Comparison of ENCODE assay signal across 14 cellular contexts in the genomic region with DNA sequence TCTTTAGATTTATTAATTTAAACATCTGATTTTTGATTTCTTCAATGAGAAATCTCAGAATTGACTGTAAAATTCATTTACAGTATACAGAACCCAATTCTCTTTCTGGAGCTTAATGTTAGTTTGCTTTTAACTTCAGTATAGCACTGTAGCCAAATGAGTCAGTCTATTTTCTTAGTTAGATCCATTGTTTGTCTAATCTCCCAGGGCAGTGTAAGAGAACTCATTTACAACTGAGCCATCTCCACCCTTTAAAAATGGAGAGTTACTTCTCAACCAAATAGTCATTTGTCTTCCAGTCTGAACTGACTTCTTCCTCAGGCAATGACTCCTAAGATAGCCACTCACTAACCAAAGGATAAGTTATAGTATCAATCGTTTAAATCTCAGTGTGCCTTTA. TPM values are rescaled to one million over a fixed set of nuclear protein-coding genes. Genes with fewer than 3 reads are reported as not detected.
DNase-seq lines count a peak whose midpoint lies in the region; ATAC-seq, FAIRE-seq and TF ChIP-seq lines count a peak whose summit lies in the region.
"Had no signal": no experiment of that assay in that cellular context is flagged by ENCODE, and none has a peak within 500 bp of the region (broad histone marks: within the 10 kb centered on the region; RNA-seq: fewer than 3 reads in every experiment).

No MANE protein-coding gene starts in this region.

- no peaks in the 10 kb centered on the region for H3K79me1 ChIP-seq in IMR-90 (ENCODE audit: low read depth in 1 of 2, low read length in 2 of 2)

- CTCF ChIA-PET in IMR-90 (lab: Yijun Ruan, JAX), result no interaction called here

- H3K9me3 Mint-ChIP-seq in activated T-cell treated with anti-CD3 and anti-CD28 coated beads, Interleukin-2, amount 50 U/mL, for 72 hours, result peaks cover 3% of the 10 kb centered on the region in 2 donors
- H3K9me3 Mint-ChIP-seq in type B pancreatic cell, result peaks cover 4% of the 10 kb centered on the region

- no peak for TF ChIP-seq RAD21 in IMR-90 (IDR thresholded peaks at IDR 0.05; ENCODE audit: low read length)

- H3K36me3 Mint-ChIP-seq in activated T-cell treated with anti-CD3 and anti-CD28 coated beads, Interleukin-2, amount 50 U/mL, for 72 hours (ENCODE audit: insufficient read depth in 2 of 2), result peaks cover 0 to 6% of the 10 kb centered on the region in 2 donors
- H3K36me3 Mint-ChIP-seq in type B pancreatic cell, result no peaks in the 10 kb centered on the region

- no peak overlapping the region for H2AK5ac ChIP-seq in IMR-90 (ENCODE audit: low read depth, low read length)

- H2BK15ac ChIP-seq in IMR-90 (ENCODE audit: low read depth, low read length), result no peak overlapping the region

- H2AK9ac ChIP-seq in IMR-90 (replicated peaks; ENCODE audit: low read depth, low read length, poor library complexity), result no peak overlapping the region

- no peak overlapping the region for H4K91ac ChIP-seq in IMR-90 (ENCODE audit: insufficient read depth, low read depth, low read length)

- H3K4me1 Mint-ChIP-seq in activated T-cell treated with anti-CD3 and anti-CD28 coated beads, Interleukin-2, amount 50 U/mL, for 72 hours (ENCODE audit: low read depth), result peaks cover 6% of the 10 kb centered on the region
- peaks cover 12% of the 10 kb centered on the region for H3K4me1 Mint-ChIP-seq in type B pancreatic cell (ENCODE audit: unreplicated experiment)

- H3K9me3 ChIP-seq in IMR-90 (ENCODE audit: control insufficient read depth, insufficient read depth, low read length), result peaks cover 6% of the 10 kb centered on the region; the same call in 1 of the 2 replicates

- dilution Hi-C loops in IMR-90 (cut with HindIII; ENCODE audit: low sequenced_read_pairs, unreplicated experiment), result no loop called here

- FAIRE-seq in endometrium (lab: Jason Lieb, UNC) (peak; percentile 12), D721Med (lab: Jason Lieb, UNC) (no peak)

- H4K20me1 ChIP-seq in IMR-90 (ENCODE audit: insufficient read depth, low read length), result no peaks in the 10 kb centered on the region

- no peak for ATAC-seq in IMR-90 (ENCODE audit: low read depth)
- ATAC-seq in activated T-cell treated with anti-CD3 and anti-CD28 coated beads, Interleukin-2, amount 50 U/mL, for 72 hours (replicated peaks in 1 of 2), result no peak

- H2BK5ac ChIP-seq in IMR-90 (ENCODE audit: low read depth, low read length, poor library complexity, severe bottlenecking), result no peak overlapping the region

- H3K4me3 Mint-ChIP-seq in activated T-cell treated with anti-CD3 and anti-CD28 coated beads, Interleukin-2, amount 50 U/mL, for 72 hours, result no peak overlapping the region
- no peak overlapping the region for H3K4me3 Mint-ChIP-seq in type B pancreatic cell

- peaks cover 24% of the 10 kb centered on the region for H3K27me3 ChIP-seq in IMR-90 (ENCODE audit: control insufficient read depth, insufficient read depth, low read length)

- DNase-seq in IMR-90, result peak; percentile 28
- DNase-seq in foreskin fibroblast, result peak; percentile 3 to 24
- DNase-seq in renal cortical epithelial cell (ENCODE audit: low read depth), result peak; percentile 83
- DNase-seq in D721Med (ENCODE audit: insufficient read length, low spot score), result no peak
- no peak for DNase-seq in activated T-cell treated with anti-CD3 and anti-CD28 coated beads, Interleukin-2, amount 50 U/mL, for 72 hours
- DNase-seq in type B pancreatic cell (ENCODE audit: extremely low spot score, unreplicated experiment), result no peak
- DNase-seq: H9, NCI-H187, NCI-H446, RPMI8226, SIG-M5 had no signal

- no peak overlapping the region for H2AFZ ChIP-seq in IMR-90 (replicated peaks; ENCODE audit: low read length, poor library complexity)

- H3K9me1 ChIP-seq in IMR-90 (ENCODE audit: insufficient read depth, low read length), result 0 out of 2 replicates have a peak, but pooled peaks cover 2% of the 10 kb centered on the region

- H3K18ac ChIP-seq in IMR-90 (ENCODE audit: low read depth, low read length), result no peak overlapping the region

- no peak for TF ChIP-seq POLR2A in IMR-90 (IDR thresholded peaks at IDR 0.05; ENCODE audit: low read depth, low read length)

- POLR2A ChIA-PET in IMR-90 (lab: Charles Lee; ENCODE audit: unreplicated experiment), result no interaction called here

- H3K4me2 ChIP-seq in IMR-90 (ENCODE audit: low read depth, low read length), result no peak overlapping the region

- H3K27me3 Mint-ChIP-seq in activated T-cell treated with anti-CD3 and anti-CD28 coated beads, Interleukin-2, amount 50 U/mL, for 72 hours (ENCODE audit: low read depth), result peaks cover 66% of the 10 kb centered on the region
- H3K27me3 Mint-ChIP-seq in type B pancreatic cell, result peaks cover 63% of the 10 kb centered on the region

- H3K23ac ChIP-seq in IMR-90 (ENCODE audit: low read depth, low read length), result no peak overlapping the region

- no TSS peak for BruUV-seq in IMR-90 (replicated peaks; lab: Mats Ljungman, UMichigan)

- no peak overlapping the region for H2BK20ac ChIP-seq in IMR-90 (ENCODE audit: low read depth, low read length)

- intact Hi-C loops in IMR-90 (cut with micrococcal nuclease), result no loop called here

- H3K27ac Mint-ChIP-seq in activated T-cell treated with anti-CD3 and anti-CD28 coated beads, Interleukin-2, amount 50 U/mL, for 72 hours, result no peak overlapping the region
- no peak overlapping the region for H3K27ac Mint-ChIP-seq in type B pancreatic cell
- H3K27ac Mint-ChIP-seq: H9 had no signal

- H3K4me3 ChIP-seq in IMR-90 (ENCODE audit: insufficient read depth, low read depth, low read length), result no peak overlapping the region
- no peak overlapping the region for H3K4me3 ChIP-seq in foreskin fibroblast (ENCODE audit: low read depth in 1 of 2, low read length in 2 of 2)

- no peak overlapping the region for H4K5ac ChIP-seq in IMR-90 (ENCODE audit: low read depth, low read length)

- no peak overlapping the region for H3K14ac ChIP-seq in IMR-90 (replicated peaks; ENCODE audit: low read depth, low read length)

- H3K36me3 ChIP-seq in IMR-90 (ENCODE audit: control insufficient read depth, insufficient read depth, low read length), result peaks cover 2% of the 10 kb centered on the region; the same call in 1 of the 2 replicates

- H3K56ac ChIP-seq in IMR-90 (ENCODE audit: extremely low read depth, insufficient read depth, low read length), result no peak overlapping the region

- WGBS in IMR-90 (ENCODE audit: extremely low coverage in 2 of 2, insufficient read length in 1 of 2), 2 experiments, result no CpG with 5 or more reads among the region's 1 CpG

- H3K9ac ChIP-seq in IMR-90 (ENCODE audit: low read depth, low read length), result no peak overlapping the region

- H2BK120ac ChIP-seq in IMR-90 (ENCODE audit: low read depth, low read length), result no peak overlapping the region

- in situ Hi-C loops in IMR-90 (cut with MboI; ENCODE audit: low sequenced_read_pairs), result no loop called here

- no peak for TF ChIP-seq CTCF in IMR-90 (conservative IDR thresholded peaks at IDR 0.05; ENCODE audit: low read depth, low read length)
- TF ChIP-seq CTCF in foreskin fibroblast (IDR thresholded peaks at IDR 0.05; ENCODE audit: low read depth, low read length), result no peak
- TF ChIP-seq CTCF in D721Med (IDR thresholded peaks at IDR 0.05; ENCODE audit: insufficient read depth, missing control alignments), result no peak
- TF ChIP-seq CTCF in type B pancreatic cell (conservative IDR thresholded peaks at IDR 0.05), result no peak

- H3K27ac ChIP-seq in IMR-90 (ENCODE audit: insufficient read depth, low read length), result no peak overlapping the region
- H3K27ac ChIP-seq: C4-2B had no signal

- H3K4ac ChIP-seq in IMR-90 (ENCODE audit: low read depth, low read length), result no peak overlapping the region

- no peak overlapping the region for H4K8ac ChIP-seq in IMR-90 (ENCODE audit: low read depth in 2 of 2, low read length in 2 of 2)

- H3K4me1 ChIP-seq in IMR-90 (ENCODE audit: control insufficient read depth, insufficient read depth, low read length), result peaks cover 7% of the 10 kb centered on the region; the same call in 1 of the 2 replicates

TF ChIP-seq in IMR-90, 13 proteins besides CTCF, POLR2A, EP300 and RAD21:
- TF ChIP-seq MXI1 (IDR thresholded peaks at IDR 0.05; ENCODE audit: borderline replicate concordance, low read depth, low read length), result no peak
- TF ChIP-seq, protein P1, sequence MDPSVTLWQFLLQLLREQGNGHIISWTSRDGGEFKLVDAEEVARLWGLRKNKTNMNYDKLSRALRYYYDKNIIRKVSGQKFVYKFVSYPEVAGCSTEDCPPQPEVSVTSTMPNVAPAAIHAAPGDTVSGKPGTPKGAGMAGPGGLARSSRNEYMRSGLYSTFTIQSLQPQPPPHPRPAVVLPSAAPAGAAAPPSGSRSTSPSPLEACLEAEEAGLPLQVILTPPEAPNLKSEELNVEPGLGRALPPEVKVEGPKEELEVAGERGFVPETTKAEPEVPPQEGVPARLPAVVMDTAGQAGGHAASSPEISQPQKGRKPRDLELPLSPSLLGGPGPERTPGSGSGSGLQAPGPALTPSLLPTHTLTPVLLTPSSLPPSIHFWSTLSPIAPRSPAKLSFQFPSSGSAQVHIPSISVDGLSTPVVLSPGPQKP (IDR thresholded peaks at IDR 0.05; ENCODE audit: borderline replicate concordance, low read depth, low read length), result no peak

RNA-seq across cellular contexts. Expression of a gene that starts 3.0 kb away (rescaled TPM):
- total RNA-seq in IMR-90 (2012; rRNA removed) (1.4 and 1.8 TPM in 2 replicates), renal cortical epithelial cell (0.35 TPM in 1 of 2 replicates, not detected in the other), type B pancreatic cell (ENCODE audit: low replicate concordance) (2.4 and 2.8 TPM in 2 replicates)
- 1.5 and 1.9 TPM in 2 replicates for polyA plus RNA-seq in IMR-90 (2012; rRNA removed)
- 1.6 and 2.5 TPM in 2 replicates for polyA plus RNA-seq in IMR-90 (2012; cell fraction: cytosol; rRNA removed)
- 0.81 and 1.7 TPM in 2 replicates for polyA plus RNA-seq in IMR-90 (2012; cell fraction: nucleus; rRNA removed; ENCODE audit: low replicate concordance)
- total RNA-seq in activated T-cell treated with anti-CD3 and anti-CD28 coated beads, Interleukin-2, amount 50 U/mL, for 72 hours, result not detected
- total RNA-seq: A673, H9 had no signal

Comparison
In these comparisons a context has a peak if more than half of its experiments do, and no peak if none do; other contexts are left out.
1. DNase-seq: peak in IMR-90 (single experiment), foreskin fibroblast (2 of 2) and renal cortical epithelial cell (single experiment); none in D721Med (single experiment), activated T-cell treated with anti-CD3 and anti-CD28 coated beads, Interleukin-2, amount 50 U/mL, for 72 hours (0 of 2) and type B pancreatic cell (single experiment).